Comparison of ENCODE assay signal across 25 cellular contexts in genomic region chr5:113262674-113263073, GRCh38.
"Had no signal": no experiment of that assay in that cellular context is flagged by ENCODE, and none has a peak within 500 bp of the region (broad histone marks: within the 10 kb centered on the region; RNA-seq: fewer than 3 reads in every experiment).

No MANE protein-coding gene starts in this region.

- H3K27ac ChIP-seq: HL-60, SJSA1, SK-N-MC had no signal

- H3K9me3 ChIP-seq: SJSA1 had no signal

- H3K36me3 ChIP-seq: SJSA1 had no signal

- H3K4me3 ChIP-seq: SJSA1, SK-N-MC had no signal

- DNase-seq: Kasumi-1; KBM-7; MV-4-11; NCI-H1048; NCI-H1105; NCI-H1417; NCI-H146; NCI-H1694 treated with DMSO at 0.1 percent for 48 hours; NCI-H1930; NCI-H2081; NCI-H2107; NCI-H2227 treated with DMSO at 0.1 percent for 48 hours; NCI-H524; NCI-H69; NCI-H774; NK-92 treated with Interleukin-12 subunit alpha and Interleukin-12 subunit beta, amount 100 ng/mL, for 24 hours; OCI-M1; Right ventricle myocardium superior; RPMI8226; SIG-M5 had no signal

- H3K27me3 ChIP-seq: SJSA1 had no signal

- FAIRE-seq: HTR-8/SVneo, RCC 7860 had no signal
